19 cellular contexts compared by ENCODE assay signal in genomic region chr14:95023886-95024285, GRCh38.
DNase-seq lines count a peak whose midpoint lies in the region; ATAC-seq and TF ChIP-seq lines count a peak whose summit lies in the region.
"Had no signal": no experiment of that assay in that cellular context is flagged by ENCODE, and none has a peak within 500 bp of the region (broad histone marks: within the 10 kb centered on the region; RNA-seq: fewer than 3 reads in every experiment).

No MANE protein-coding gene starts in this region.

- TF ChIP-seq EP300 in esophagus muscularis mucosa (IDR thresholded peaks at IDR 0.05): no peak

- intact Hi-C loops in esophagus muscularis mucosa (cut with DNase I): no loop called here
- intact Hi-C loops in Calu3 (cut with micrococcal nuclease; ENCODE audit: unreplicated experiment): no loop called here

- H3K36me3 ChIP-seq in esophagus muscularis mucosa: no peaks in the 10 kb centered on the region
- H3K36me3 ChIP-seq: cardiac muscle cell, lower lobe of right lung had no signal

- 86% methylated on average over 4 of the region's 4 CpGs for WGBS in esophagus muscularis mucosa

- no peak for TF ChIP-seq POLR2A in esophagus muscularis mucosa (IDR thresholded peaks at IDR 0.05; ENCODE audit: low read depth)

- H3K9me3 Mint-ChIP-seq in osteocyte (ENCODE audit: unreplicated experiment): peaks cover 9% of the 10 kb centered on the region
- peaks cover under 1 to 1% of the 10 kb centered on the region in 2 donors for H3K9me3 Mint-ChIP-seq in activated T-cell treated with anti-CD3 and anti-CD28 coated beads, Interleukin-2, amount 50 U/mL, for 72 hours
- H3K9me3 Mint-ChIP-seq in Calu3 (ENCODE audit: low read depth, unreplicated experiment): no peaks in the 10 kb centered on the region
- H3K9me3 Mint-ChIP-seq: activated naive CD8-positive, alpha-beta T cell treated with anti-CD3 and anti-CD28 coated beads for 36 hours; natural killer cell had no signal

- H3K27me3 ChIP-seq in esophagus muscularis mucosa: no peaks in the 10 kb centered on the region
- H3K27me3 ChIP-seq: cardiac muscle cell had no signal

- H3K4me3 ChIP-seq in esophagus muscularis mucosa: no peak overlapping the region
- H3K4me3 ChIP-seq: cardiac muscle cell, lower lobe of right lung had no signal

- H3K27ac Mint-ChIP-seq in osteocyte (ENCODE audit: unreplicated experiment): no peak overlapping the region
- H3K27ac Mint-ChIP-seq in activated T-cell treated with anti-CD3 and anti-CD28 coated beads, Interleukin-2, amount 50 U/mL, for 72 hours: no peak overlapping the region
- no peak overlapping the region for H3K27ac Mint-ChIP-seq in Calu3 (ENCODE audit: unreplicated experiment)
- H3K27ac Mint-ChIP-seq: activated naive CD8-positive, alpha-beta T cell treated with anti-CD3 and anti-CD28 coated beads for 36 hours; natural killer cell; progenitor cell of endocrine pancreas had no signal

- H3K4me1 ChIP-seq in esophagus muscularis mucosa: no peaks in the 10 kb centered on the region
- H3K4me1 ChIP-seq: lower lobe of right lung had no signal

- BruUV-seq in Calu3 (replicated peaks; lab: Mats Ljungman, UMichigan): no TSS peak

- H3K27me3 Mint-ChIP-seq in osteocyte (ENCODE audit: unreplicated experiment): peaks cover 10% of the 10 kb centered on the region
- H3K27me3 Mint-ChIP-seq in activated T-cell treated with anti-CD3 and anti-CD28 coated beads, Interleukin-2, amount 50 U/mL, for 72 hours (ENCODE audit: low read depth): peaks cover 8% of the 10 kb centered on the region
- H3K27me3 Mint-ChIP-seq in Calu3 (ENCODE audit: unreplicated experiment): peaks cover 74% of the 10 kb centered on the region

- no peak overlapping the region for H3K27ac ChIP-seq in esophagus muscularis mucosa (replicated peaks in 1 of 4)
- H3K27ac ChIP-seq: cardiac muscle cell, lower lobe of right lung had no signal

- CTCF ChIA-PET in Calu3 (lab: Charles Lee): no interaction called here

- H3K36me3 Mint-ChIP-seq in osteocyte (ENCODE audit: unreplicated experiment): no peaks in the 10 kb centered on the region
- H3K36me3 Mint-ChIP-seq in activated T-cell treated with anti-CD3 and anti-CD28 coated beads, Interleukin-2, amount 50 U/mL, for 72 hours (ENCODE audit: insufficient read depth in 2 of 2): no peaks in the 10 kb centered on the region
- H3K36me3 Mint-ChIP-seq in Calu3 (ENCODE audit: insufficient read depth, unreplicated experiment): no peaks in the 10 kb centered on the region
- H3K36me3 Mint-ChIP-seq: activated naive CD8-positive, alpha-beta T cell treated with anti-CD3 and anti-CD28 coated beads for 36 hours; natural killer cell had no signal

- peaks cover under 1% of the 10 kb centered on the region for H3K4me1 Mint-ChIP-seq in osteocyte (ENCODE audit: unreplicated experiment)
- H3K4me1 Mint-ChIP-seq in activated T-cell treated with anti-CD3 and anti-CD28 coated beads, Interleukin-2, amount 50 U/mL, for 72 hours (ENCODE audit: low read depth): no peaks in the 10 kb centered on the region
- H3K4me1 Mint-ChIP-seq in Calu3 (ENCODE audit: low read depth, unreplicated experiment): no peaks in the 10 kb centered on the region
- H3K4me1 Mint-ChIP-seq: natural killer cell had no signal

- peak; percentile 66 for DNase-seq in Daoy (ENCODE audit: low read depth)
- DNase-seq in M059J (ENCODE audit: low read depth): peak; percentile 50
- DNase-seq in esophagus muscularis mucosa (ENCODE audit: extremely low spot score): peak; percentile 80
- DNase-seq in osteocyte (ENCODE audit: extremely low spot score, unreplicated experiment): peak; percentile 42
- DNase-seq in activated T-cell treated with anti-CD3 and anti-CD28 coated beads, Interleukin-2, amount 50 U/mL, for 72 hours: no peak
- DNase-seq in Calu3: no peak
- no peak for DNase-seq in DMS53 treated with DMSO at 0.1 percent for 48 hours (lab: John Stamatoyannopoulos, UW; ENCODE audit: unreplicated experiment)
- DNase-seq: activated CD4-positive, alpha-beta T cell treated with anti-CD3 and anti-CD28 coated beads, Interleukin-2, amount 50 U/mL, for 4 hours; activated naive CD8-positive, alpha-beta T cell treated with anti-CD3 and anti-CD28 coated beads for 36 hours; activated T-cell treated with anti-CD3 and anti-CD28 coated beads, Interleukin-2, amount 50 U/mL, for 48 hours; AML-193; effector CD4-positive, alpha-beta T cell; lower lobe of right lung; natural killer cell; NCI-H69; SK-N-SH had no signal

- TF ChIP-seq CTCF in esophagus muscularis mucosa (IDR thresholded peaks at IDR 0.05) (no peak), osteocyte (IDR thresholded peaks at IDR 0.05) (no peak), Calu3 (IDR thresholded peaks at IDR 0.05; ENCODE audit: unreplicated experiment) (no peak)

- no peak overlapping the region for H3K4me3 Mint-ChIP-seq in osteocyte (ENCODE audit: unreplicated experiment)
- H3K4me3 Mint-ChIP-seq in activated T-cell treated with anti-CD3 and anti-CD28 coated beads, Interleukin-2, amount 50 U/mL, for 72 hours: no peak overlapping the region
- no peak overlapping the region for H3K4me3 Mint-ChIP-seq in Calu3 (ENCODE audit: low read depth, unreplicated experiment)
- H3K4me3 Mint-ChIP-seq: activated naive CD8-positive, alpha-beta T cell treated with anti-CD3 and anti-CD28 coated beads for 36 hours; natural killer cell had no signal

- H3K9me3 ChIP-seq in esophagus muscularis mucosa: peaks cover 0 to 4% (median 0%) of the 10 kb centered on the region in 4 donors
- H3K9me3 ChIP-seq: SK-N-SH had no signal

- no peak for ATAC-seq in activated T-cell treated with anti-CD3 and anti-CD28 coated beads, Interleukin-2, amount 50 U/mL, for 72 hours (replicated peaks in 1 of 2)
- ATAC-seq in HG03135 (IDR thresholded peaks at IDR 0.05; ENCODE audit: unreplicated experiment): no peak
- ATAC-seq: lower lobe of right lung, natural killer cell had no signal

Comparison
In these comparisons a context has a peak if more than half of its experiments do, and no peak if none do; other contexts are left out.
1. DNase-seq: peak in Daoy (single experiment), M059J (single experiment), esophagus muscularis mucosa (single experiment) and osteocyte (single experiment); none in activated T-cell treated with anti-CD3 and anti-CD28 coated beads, Interleukin-2, amount 50 U/mL, for 72 hours (0 of 2), Calu3 (single experiment) and DMS53 treated with DMSO at 0.1 percent for 48 hours (single experiment).